Comparison of ENCODE assay signal across 1 cellular context in the genomic region with DNA sequence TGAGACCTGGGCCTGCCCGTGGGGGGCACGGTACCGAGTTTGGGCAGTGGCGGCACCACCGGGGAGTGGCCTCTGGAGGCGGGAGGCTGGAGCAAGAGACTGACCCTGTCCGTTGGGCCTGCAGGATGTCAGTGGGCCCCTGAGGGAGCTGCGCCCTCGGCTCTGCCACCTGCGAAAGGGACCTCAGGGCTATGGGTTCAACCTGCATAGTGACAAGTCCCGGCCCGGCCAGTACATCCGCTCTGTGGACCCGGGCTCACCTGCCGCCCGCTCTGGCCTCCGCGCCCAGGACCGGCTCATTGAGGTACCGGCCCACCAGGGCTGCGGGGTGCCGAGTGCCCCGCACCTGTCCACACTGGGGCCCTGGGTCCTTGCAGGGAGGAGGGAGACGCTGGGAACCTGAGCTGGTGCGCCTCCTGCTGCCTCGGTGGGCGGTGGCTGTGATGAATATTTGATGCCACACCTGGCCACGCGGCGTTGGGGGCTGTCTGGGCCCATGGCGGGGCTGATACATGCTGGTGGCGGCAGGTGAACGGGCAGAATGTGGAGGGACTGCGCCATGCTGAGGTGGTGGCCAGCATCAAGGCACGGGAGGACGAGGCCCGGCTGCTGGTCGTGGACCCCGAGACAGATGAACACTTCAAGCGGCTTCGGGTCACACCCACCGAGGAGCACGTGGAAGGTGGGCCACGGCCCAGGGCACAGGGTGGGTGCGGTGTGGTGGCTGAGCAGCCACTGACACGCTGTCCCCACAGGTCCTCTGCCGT.
TF ChIP-seq lines count a peak whose summit lies in the region.

No MANE protein-coding gene starts in this region.

TF ChIP-seq in endothelial cell of umbilical vein, 7 proteins besides CTCF, POLR2A, EP300 and RAD21:
- TF ChIP-seq, protein P1, sequence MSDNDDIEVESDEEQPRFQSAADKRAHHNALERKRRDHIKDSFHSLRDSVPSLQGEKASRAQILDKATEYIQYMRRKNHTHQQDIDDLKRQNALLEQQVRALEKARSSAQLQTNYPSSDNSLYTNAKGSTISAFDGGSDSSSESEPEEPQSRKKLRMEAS (IDR thresholded peaks at IDR 0.05; ENCODE audit: insufficient read depth, insufficient read length): no peak
- TF ChIP-seq MYC (IDR thresholded peaks at IDR 0.05; ENCODE audit: low read depth, low read length) (no peak), FOS (IDR thresholded peaks at IDR 0.05; ENCODE audit: borderline replicate concordance, insufficient read depth, low read length) (no peak), GATA2 (IDR thresholded peaks at IDR 0.05; ENCODE audit: insufficient read depth, insufficient read length, low read depth, low read length) (no peak), JUN (IDR thresholded peaks at IDR 0.05; ENCODE audit: borderline replicate concordance, insufficient read depth, insufficient read length, low read depth) (no peak), EZH2 (IDR thresholded peaks at IDR 0.05; ENCODE audit: borderline replicate concordance, low read depth, low read length, severe bottlenecking) (no peak), POLR2AphosphoS5 (IDR thresholded peaks at IDR 0.05; ENCODE audit: insufficient read depth, low read depth, low read length) (no peak)
